ENCODE assay signal across 10 cellular contexts in the genomic region with DNA sequence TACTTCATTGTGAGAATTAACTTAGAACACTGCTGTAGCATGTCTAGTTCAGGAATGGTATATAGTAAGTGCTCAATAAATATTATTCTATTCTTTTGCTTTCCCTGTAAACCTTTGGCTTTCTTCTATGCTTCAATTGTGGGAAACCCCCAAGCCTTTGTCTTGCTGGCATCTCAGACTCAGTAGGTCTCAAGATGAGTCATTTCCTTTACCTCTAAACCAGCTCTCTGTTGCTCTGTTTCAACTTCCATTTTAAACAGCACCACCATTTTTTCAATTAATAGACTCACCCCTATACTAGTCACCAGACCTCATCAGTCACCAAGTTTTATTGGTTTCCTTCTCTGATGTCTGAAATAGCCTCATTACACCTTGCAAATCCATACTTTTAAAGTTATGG. TPM values are rescaled to one million over a fixed set of nuclear protein-coding genes. Genes with fewer than 3 reads are reported as not detected.
A peak's percentile ranks its signal among the peaks of the same experiment; 100 is the strongest.
DNase-seq lines count a peak whose midpoint lies in the region; ATAC-seq and TF ChIP-seq lines count a peak whose summit lies in the region.
"Had no signal": no experiment of that assay in that cellular context is flagged by ENCODE, and none has a peak within 500 bp of the region (broad histone marks: within the 10 kb centered on the region; RNA-seq: fewer than 3 reads in every experiment).

No MANE protein-coding gene starts in this region.

- no peak overlapping the region for H3K4me3 ChIP-seq in Karpas-422 (ENCODE audit: low read length)

- no peaks in the 10 kb centered on the region for H3K27me3 ChIP-seq in foreskin keratinocyte
- H3K27me3 ChIP-seq in Karpas-422 (ENCODE audit: low read length): no peaks in the 10 kb centered on the region

- ATAC-seq in GM18868 (IDR thresholded peaks at IDR 0.05; ENCODE audit: unreplicated experiment) (peak; percentile 99), GM21723 (IDR thresholded peaks at IDR 0.05; ENCODE audit: unreplicated experiment) (peak; percentile 99), HG03558 (IDR thresholded peaks at IDR 0.05; ENCODE audit: extremely low read depth, unreplicated experiment) (peak; percentile 100), foreskin keratinocyte (peak; percentile 96), SK-N-SH treated with all-trans-retinoic acid at 6 μM for 48 hours (no peak)

- no peaks in the 10 kb centered on the region for H3K36me3 ChIP-seq in Karpas-422 (ENCODE audit: insufficient read depth, low read length)

- no peaks in the 10 kb centered on the region for H4K20me1 ChIP-seq in Karpas-422 (ENCODE audit: insufficient read depth, low read depth, low read length)

- no peak overlapping the region for H3K9ac ChIP-seq in Karpas-422 (ENCODE audit: low read length)

- no peak overlapping the region for H3K4me2 ChIP-seq in Karpas-422 (ENCODE audit: low read depth, low read length, poor library complexity, severe bottlenecking)

- H2AFZ ChIP-seq in Karpas-422 (ENCODE audit: low read length): no peak overlapping the region

- H3K4me1 ChIP-seq in foreskin keratinocyte: peaks cover 10% of the 10 kb centered on the region
- no peaks in the 10 kb centered on the region for H3K4me1 ChIP-seq in Karpas-422 (ENCODE audit: low read length)

- no peaks in the 10 kb centered on the region for H3K9me2 ChIP-seq in Karpas-422 (replicated peaks; ENCODE audit: insufficient read depth, low read length)

- H3K27ac ChIP-seq in foreskin keratinocyte (no peak overlapping the region), Karpas-422 (ENCODE audit: low read length) (no peak overlapping the region)

- TF ChIP-seq CTCF in foreskin keratinocyte (conservative IDR thresholded peaks at IDR 0.05): no peak

- DNase-seq in foreskin keratinocyte (peak; percentile 42 to 68), NCI-H526 (lab: John Stamatoyannopoulos, UW) (no peak), Karpas-422 (no peak), AG08396 (ENCODE audit: low spot score) (no peak)
- DNase-seq: NCI-H748 treated with DMSO at 0.1 percent for 48 hours, nucleus accumbens had no signal

- no peaks in the 10 kb centered on the region for H3K9me3 ChIP-seq in Karpas-422 (ENCODE audit: low read length)

- H3K79me2 ChIP-seq in Karpas-422 (ENCODE audit: low read length): no peaks in the 10 kb centered on the region

TF ChIP-seq in SK-N-SH treated with all-trans-retinoic acid at 6 μM for 48 hours, 23 proteins besides CTCF, POLR2A, EP300 and RAD21:
- no peak for TF ChIP-seq ZFP3 (CRISPR knock-in tag; IDR thresholded peaks at IDR 0.05)
- no peak for TF ChIP-seq RARB (CRISPR knock-in tag; IDR thresholded peaks at IDR 0.05)
- TF ChIP-seq, protein P1, sequence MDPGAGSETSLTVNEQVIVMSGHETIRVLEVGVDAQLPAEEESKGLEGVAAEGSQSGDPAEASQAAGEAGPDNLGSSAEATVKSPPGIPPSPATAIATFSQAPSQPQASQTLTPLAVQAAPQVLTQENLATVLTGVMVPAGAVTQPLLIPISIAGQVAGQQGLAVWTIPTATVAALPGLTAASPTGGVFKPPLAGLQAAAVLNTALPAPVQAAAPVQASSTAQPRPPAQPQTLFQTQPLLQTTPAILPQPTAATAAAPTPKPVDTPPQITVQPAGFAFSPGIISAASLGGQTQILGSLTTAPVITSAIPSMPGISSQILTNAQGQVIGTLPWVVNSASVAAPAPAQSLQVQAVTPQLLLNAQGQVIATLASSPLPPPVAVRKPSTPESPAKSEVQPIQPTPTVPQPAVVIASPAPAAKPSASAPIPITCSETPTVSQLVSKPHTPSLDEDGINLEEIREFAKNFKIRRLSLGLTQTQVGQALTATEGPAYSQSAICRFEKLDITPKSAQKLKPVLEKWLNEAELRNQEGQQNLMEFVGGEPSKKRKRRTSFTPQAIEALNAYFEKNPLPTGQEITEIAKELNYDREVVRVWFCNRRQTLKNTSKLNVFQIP (CRISPR knock-in tag; IDR thresholded peaks at IDR 0.05; ENCODE audit: borderline replicate concordance, low read depth): no peak
- TF ChIP-seq, protein P2, sequence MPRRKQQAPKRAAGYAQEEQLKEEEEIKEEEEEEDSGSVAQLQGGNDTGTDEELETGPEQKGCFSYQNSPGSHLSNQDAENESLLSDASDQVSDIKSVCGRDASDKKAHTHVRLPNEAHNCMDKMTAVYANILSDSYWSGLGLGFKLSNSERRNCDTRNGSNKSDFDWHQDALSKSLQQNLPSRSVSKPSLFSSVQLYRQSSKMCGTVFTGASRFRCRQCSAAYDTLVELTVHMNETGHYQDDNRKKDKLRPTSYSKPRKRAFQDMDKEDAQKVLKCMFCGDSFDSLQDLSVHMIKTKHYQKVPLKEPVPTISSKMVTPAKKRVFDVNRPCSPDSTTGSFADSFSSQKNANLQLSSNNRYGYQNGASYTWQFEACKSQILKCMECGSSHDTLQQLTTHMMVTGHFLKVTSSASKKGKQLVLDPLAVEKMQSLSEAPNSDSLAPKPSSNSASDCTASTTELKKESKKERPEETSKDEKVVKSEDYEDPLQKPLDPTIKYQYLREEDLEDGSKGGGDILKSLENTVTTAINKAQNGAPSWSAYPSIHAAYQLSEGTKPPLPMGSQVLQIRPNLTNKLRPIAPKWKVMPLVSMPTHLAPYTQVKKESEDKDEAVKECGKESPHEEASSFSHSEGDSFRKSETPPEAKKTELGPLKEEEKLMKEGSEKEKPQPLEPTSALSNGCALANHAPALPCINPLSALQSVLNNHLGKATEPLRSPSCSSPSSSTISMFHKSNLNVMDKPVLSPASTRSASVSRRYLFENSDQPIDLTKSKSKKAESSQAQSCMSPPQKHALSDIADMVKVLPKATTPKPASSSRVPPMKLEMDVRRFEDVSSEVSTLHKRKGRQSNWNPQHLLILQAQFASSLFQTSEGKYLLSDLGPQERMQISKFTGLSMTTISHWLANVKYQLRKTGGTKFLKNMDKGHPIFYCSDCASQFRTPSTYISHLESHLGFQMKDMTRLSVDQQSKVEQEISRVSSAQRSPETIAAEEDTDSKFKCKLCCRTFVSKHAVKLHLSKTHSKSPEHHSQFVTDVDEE (CRISPR knock-in tag; IDR thresholded peaks at IDR 0.05): no peak
- TF ChIP-seq, protein P3, sequence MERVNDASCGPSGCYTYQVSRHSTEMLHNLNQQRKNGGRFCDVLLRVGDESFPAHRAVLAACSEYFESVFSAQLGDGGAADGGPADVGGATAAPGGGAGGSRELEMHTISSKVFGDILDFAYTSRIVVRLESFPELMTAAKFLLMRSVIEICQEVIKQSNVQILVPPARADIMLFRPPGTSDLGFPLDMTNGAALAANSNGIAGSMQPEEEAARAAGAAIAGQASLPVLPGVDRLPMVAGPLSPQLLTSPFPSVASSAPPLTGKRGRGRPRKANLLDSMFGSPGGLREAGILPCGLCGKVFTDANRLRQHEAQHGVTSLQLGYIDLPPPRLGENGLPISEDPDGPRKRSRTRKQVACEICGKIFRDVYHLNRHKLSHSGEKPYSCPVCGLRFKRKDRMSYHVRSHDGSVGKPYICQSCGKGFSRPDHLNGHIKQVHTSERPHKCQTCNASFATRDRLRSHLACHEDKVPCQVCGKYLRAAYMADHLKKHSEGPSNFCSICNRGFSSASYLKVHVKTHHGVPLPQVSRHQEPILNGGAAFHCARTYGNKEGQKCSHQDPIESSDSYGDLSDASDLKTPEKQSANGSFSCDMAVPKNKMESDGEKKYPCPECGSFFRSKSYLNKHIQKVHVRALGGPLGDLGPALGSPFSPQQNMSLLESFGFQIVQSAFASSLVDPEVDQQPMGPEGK (CRISPR knock-in tag; IDR thresholded peaks at IDR 0.05; ENCODE audit: borderline replicate concordance): no peak
- no peak for TF ChIP-seq BACH2 (CRISPR knock-in tag; IDR thresholded peaks at IDR 0.05; ENCODE audit: borderline replicate concordance)
- no peak for TF ChIP-seq OSR1 (CRISPR knock-in tag; IDR thresholded peaks at IDR 0.05)
- no peak for TF ChIP-seq CSDC2 (CRISPR knock-in tag; IDR thresholded peaks at IDR 0.05)
- TF ChIP-seq ESRRG (CRISPR knock-in tag; IDR thresholded peaks at IDR 0.05): no peak
- TF ChIP-seq TOX (CRISPR knock-in tag; IDR thresholded peaks at IDR 0.05; ENCODE audit: borderline replicate concordance): no peak
- no peak for TF ChIP-seq PPARA (CRISPR knock-in tag; IDR thresholded peaks at IDR 0.05; ENCODE audit: borderline replicate concordance)
- no peak for TF ChIP-seq ZFP30 (CRISPR knock-in tag; IDR thresholded peaks at IDR 0.05)
- TF ChIP-seq, protein P4, sequence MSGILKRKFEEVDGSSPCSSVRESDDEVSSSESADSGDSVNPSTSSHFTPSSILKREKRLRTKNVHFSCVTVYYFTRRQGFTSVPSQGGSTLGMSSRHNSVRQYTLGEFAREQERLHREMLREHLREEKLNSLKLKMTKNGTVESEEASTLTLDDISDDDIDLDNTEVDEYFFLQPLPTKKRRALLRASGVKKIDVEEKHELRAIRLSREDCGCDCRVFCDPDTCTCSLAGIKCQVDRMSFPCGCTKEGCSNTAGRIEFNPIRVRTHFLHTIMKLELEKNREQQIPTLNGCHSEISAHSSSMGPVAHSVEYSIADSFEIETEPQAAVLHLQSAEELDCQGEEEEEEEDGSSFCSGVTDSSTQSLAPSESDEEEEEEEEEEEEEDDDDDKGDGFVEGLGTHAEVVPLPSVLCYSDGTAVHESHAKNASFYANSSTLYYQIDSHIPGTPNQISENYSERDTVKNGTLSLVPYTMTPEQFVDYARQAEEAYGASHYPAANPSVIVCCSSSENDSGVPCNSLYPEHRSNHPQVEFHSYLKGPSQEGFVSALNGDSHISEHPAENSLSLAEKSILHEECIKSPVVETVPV (CRISPR knock-in tag; IDR thresholded peaks at IDR 0.05): no peak
- TF ChIP-seq ZNF565 (CRISPR knock-in tag; conservative IDR thresholded peaks at IDR 0.05; ENCODE audit: low read depth): no peak
- TF ChIP-seq ZNF8 (CRISPR knock-in tag; IDR thresholded peaks at IDR 0.05): no peak
- no peak for TF ChIP-seq ARNTL (CRISPR knock-in tag; IDR thresholded peaks at IDR 0.05; ENCODE audit: borderline replicate concordance, low read depth)
- TF ChIP-seq TCF4 (CRISPR knock-in tag; IDR thresholded peaks at IDR 0.05; ENCODE audit: borderline replicate concordance): no peak

RNA-seq across cellular contexts. Expression of a gene that starts 43.5 kb away (rescaled TPM):
- total RNA-seq in foreskin keratinocyte: 53.3 and 54.1 TPM in 2 replicates
- polyA plus RNA-seq in foreskin keratinocyte: 79.3 and 81.7 TPM in 2 replicates
- 28.7 and 50.7 TPM in 2 replicates for total RNA-seq in Karpas-422 (2014; rRNA removed; shearing (Covaris generic); ENCODE audit: low replicate concordance)

Comparison
In these comparisons a context has a peak if more than half of its experiments do, and no peak if none do; other contexts are left out.
1. DNase-seq: peak in foreskin keratinocyte (2 of 2); none in NCI-H526 (0 of 2), Karpas-422 (single experiment) and AG08396 (single experiment).